9 cellular contexts compared by ENCODE assay signal in genomic region chr4:174873931-174874330, GRCh38. TPM values are rescaled to one million over a fixed set of nuclear protein-coding genes. Genes with fewer than 3 reads are reported as not detected.
A peak's percentile ranks its signal among the peaks of the same experiment; 100 is the strongest.
DNase-seq lines count a peak whose midpoint lies in the region; ATAC-seq and TF ChIP-seq lines count a peak whose summit lies in the region.
"Had no signal": no experiment of that assay in that cellular context is flagged by ENCODE, and none has a peak within 500 bp of the region (broad histone marks: within the 10 kb centered on the region; RNA-seq: fewer than 3 reads in every experiment).

No MANE protein-coding gene starts in this region.

- H3K4me3 ChIP-seq in fibroblast of villous mesenchyme (ENCODE audit: low read depth, low read length) = no peak overlapping the region
- H3K4me3 ChIP-seq in ascending aorta = no peak overlapping the region
- H3K4me3 ChIP-seq in dorsolateral prefrontal cortex = no peak overlapping the region
- H3K4me3 ChIP-seq: esophagus squamous epithelium had no signal

- H3K27me3 ChIP-seq in ascending aorta (no peaks in the 10 kb centered on the region), dorsolateral prefrontal cortex (no peaks in the 10 kb centered on the region)
- H3K27me3 ChIP-seq: esophagus squamous epithelium had no signal

- no peaks in the 10 kb centered on the region for H3K4me1 ChIP-seq in ascending aorta
- H3K4me1 ChIP-seq: esophagus squamous epithelium had no signal

- no peak overlapping the region for H3K27ac ChIP-seq in ascending aorta
- no peak overlapping the region for H3K27ac ChIP-seq in dorsolateral prefrontal cortex
- H3K27ac ChIP-seq: esophagus squamous epithelium had no signal

- DNase-seq in EL (peak; percentile 3), NCI-H460 (ENCODE audit: extremely low read depth, low read depth) (peak; percentile 11), fibroblast of villous mesenchyme (ENCODE audit: low read depth) (peak; percentile 7), ecto neural progenitor cell (ENCODE audit: low spot score) (no peak), ascending aorta (ENCODE audit: low spot score in 2 of 2) (no peak), dorsolateral prefrontal cortex (no peak)
- DNase-seq in effector CD4-positive, alpha-beta T cell = no peak
- DNase-seq: esophagus squamous epithelium had no signal

- intact Hi-C loops in ascending aorta (cut with DNase I) (no loop called here), dorsolateral prefrontal cortex (cut with DNase I) (no loop called here)

- H3K36me3 ChIP-seq in ascending aorta = no peaks in the 10 kb centered on the region
- H3K36me3 ChIP-seq: esophagus squamous epithelium had no signal

- ATAC-seq in GM21619 (IDR thresholded peaks at IDR 0.05; ENCODE audit: unreplicated experiment) = peak; percentile 67

- H3K9me3 ChIP-seq in ascending aorta = no peaks in the 10 kb centered on the region
- H3K9me3 ChIP-seq: esophagus squamous epithelium had no signal

- TF ChIP-seq CTCF in fibroblast of villous mesenchyme (IDR thresholded peaks at IDR 0.05; ENCODE audit: insufficient read depth, low read depth, low read length) (peak; percentile 26), ascending aorta (IDR thresholded peaks at IDR 0.05) (peak in 1 of 3 experiments; percentile 11), dorsolateral prefrontal cortex (IDR thresholded peaks at IDR 0.05 in 54 of 56, conservative IDR thresholded peaks at IDR 0.05 in 2 of 56; ENCODE audit: low read depth in 1 of 56, partially characterized antibody in 56 of 56) (peak in 1 of 56 donors; percentile 16)

RNA-seq across cellular contexts. Expression of gene ADAM29, which starts 44.2 kb away (rescaled TPM):
- not detected in 2 replicates for total RNA-seq in NCI-H460 (2014; rRNA removed; shearing (Covaris generic))
- not detected in 2 replicates for polyA plus RNA-seq in NCI-H460 (2014; cell fraction: nucleus; rRNA removed)
- total RNA-seq in fibroblast of villous mesenchyme (not detected in 2 replicates), ascending aorta (not detected), dorsolateral prefrontal cortex (1 to 10 TPM in 31 of 120 experiments, under 1 TPM in 75, not detected in 14; 0.11 to 3.0 (median 0.63) TPM)
- total RNA-seq: esophagus squamous epithelium had no signal

RNA-seq across cellular contexts. Expression of gene GLRA3, which starts 44.9 kb away (rescaled TPM):
- 0.09 and 0.15 TPM in 2 replicates for total RNA-seq in NCI-H460 (2014; rRNA removed; shearing (Covaris generic))
- 0.10 TPM in 1 of 2 replicates, not detected in the other for polyA plus RNA-seq in NCI-H460 (2014; cell fraction: nucleus; rRNA removed)
- under 0.01 TPM in 1 of 2 replicates, not detected in the other for total RNA-seq in fibroblast of villous mesenchyme
- total RNA-seq in ascending aorta = not detected
- 10 to 100 TPM in 92 of 120 experiments, 1 to 10 TPM in 28; 2.2 to 32.5 (median 14.5) TPM for total RNA-seq in dorsolateral prefrontal cortex
- total RNA-seq: esophagus squamous epithelium had no signal

Comparison
In these comparisons a context has a peak if more than half of its experiments do, and no peak if none do; other contexts are left out.
1. DNase-seq: peak in EL (single experiment), NCI-H460 (single experiment) and fibroblast of villous mesenchyme (single experiment); none in ecto neural progenitor cell (single experiment), ascending aorta (0 of 2), effector CD4-positive, alpha-beta T cell (single experiment) and dorsolateral prefrontal cortex (0 of 10).